ENCODE assay signal across 20 cellular contexts in the genomic region with DNA sequence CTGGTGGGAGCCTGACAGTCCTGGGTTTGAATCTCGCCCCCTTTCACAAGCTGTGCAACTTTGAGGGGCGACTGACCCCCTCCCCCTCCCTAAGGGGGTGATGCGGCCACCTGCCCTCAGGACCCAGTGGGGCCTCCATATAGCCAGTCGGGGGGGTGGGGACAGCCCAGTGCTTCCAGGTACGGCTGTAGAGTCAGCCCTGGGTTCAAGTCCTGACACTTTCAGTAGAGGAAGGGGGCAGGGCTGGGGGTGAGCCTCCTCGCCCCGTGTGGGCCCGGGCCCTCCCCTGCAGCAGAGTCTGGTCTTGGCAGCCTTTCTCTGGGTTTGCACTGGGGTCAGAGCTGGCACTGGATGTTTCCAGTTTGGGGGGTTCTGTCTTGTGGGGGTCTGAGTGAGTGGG.
DNase-seq lines count a peak whose midpoint lies in the region; ATAC-seq and TF ChIP-seq lines count a peak whose summit lies in the region.
"Had no signal": no experiment of that assay in that cellular context is flagged by ENCODE, and none has a peak within 500 bp of the region (broad histone marks: within the 10 kb centered on the region; RNA-seq: fewer than 3 reads in every experiment).

No MANE protein-coding gene starts in this region.

- H2BK12ac ChIP-seq in mesenchymal stem cell (ENCODE audit: low read length in 2 of 2) = peak overlapping the region in 1 of 2 experiments; percentile 85

- H3K27me3 ChIP-seq in mesenchymal stem cell (ENCODE audit: control insufficient read depth in 1 of 2, insufficient read depth in 1 of 2, low read length in 2 of 2) = no peaks in the 10 kb centered on the region
- H3K27me3 ChIP-seq: BE2C, MG63, Peyer's patch had no signal

- H2AK5ac ChIP-seq in mesenchymal stem cell (ENCODE audit: low read length, severe bottlenecking) = peak overlapping the region; percentile 57

- H3K4ac ChIP-seq in mesenchymal stem cell (ENCODE audit: low read depth in 1 of 2, low read length in 2 of 2) = no peak overlapping the region

- no peaks in the 10 kb centered on the region for H3K36me3 ChIP-seq in mesenchymal stem cell (ENCODE audit: control insufficient read depth in 1 of 2, insufficient read depth in 2 of 2, low read depth in 1 of 2, low read length in 2 of 2)
- H3K36me3 ChIP-seq: BE2C, MG63, Peyer's patch had no signal

- H3K14ac ChIP-seq in mesenchymal stem cell (ENCODE audit: low read length in 2 of 2) = peak overlapping the region in 1 of 2 experiments; percentile 67

- H3K23ac ChIP-seq in mesenchymal stem cell (ENCODE audit: low read length in 2 of 2) = no peak overlapping the region

- H3K18ac ChIP-seq in mesenchymal stem cell (ENCODE audit: low read depth in 1 of 2, low read length in 2 of 2) = peak overlapping the region in 1 of 2 experiments; percentile 85

- H2BK120ac ChIP-seq in mesenchymal stem cell (ENCODE audit: low read depth, low read length) = peak overlapping the region; percentile 51

- no peak overlapping the region for H2AFZ ChIP-seq in mesenchymal stem cell (ENCODE audit: low read depth, low read length)

- H3K4me1 Mint-ChIP-seq in brain = peaks cover 74% of the 10 kb centered on the region

- no peaks in the 10 kb centered on the region for H3K9me3 ChIP-seq in mesenchymal stem cell (ENCODE audit: control insufficient read depth, low read length)
- H3K9me3 ChIP-seq: BE2C, MG63, Peyer's patch had no signal

- H3K9ac ChIP-seq in mesenchymal stem cell (ENCODE audit: low read length) = peak overlapping the region; percentile 18

- no peaks in the 10 kb centered on the region for H3K36me3 Mint-ChIP-seq in brain
- H3K36me3 Mint-ChIP-seq: CD8-positive, alpha-beta memory T cell had no signal

- peaks cover 43% of the 10 kb centered on the region for H3K4me1 ChIP-seq in mesenchymal stem cell (ENCODE audit: control insufficient read depth, insufficient read depth, low read depth, low read length)

- no peaks in the 10 kb centered on the region for H3K9me3 Mint-ChIP-seq in brain
- H3K9me3 Mint-ChIP-seq: CD8-positive, alpha-beta memory T cell had no signal

- H3K79me1 ChIP-seq in mesenchymal stem cell (replicated peaks; ENCODE audit: low read length, poor library complexity, severe bottlenecking) = no peaks in the 10 kb centered on the region

- no peak overlapping the region for H3K4me3 ChIP-seq in mesenchymal stem cell (ENCODE audit: insufficient read depth in 1 of 2, low read depth in 1 of 2, low read length in 2 of 2)
- H3K4me3 ChIP-seq: MG63, Peyer's patch had no signal

- intact Hi-C loops in Right ventricle myocardium superior (cut with DNase I) = no loop called here
- intact Hi-C loops in Right ventricle myocardium inferior (cut with DNase I) = loop anchor here (10.0 kb wide), 1 partner anchor 850 kb away; no protein-coding TSS in a partner anchor

- peak overlapping the region; percentile 80 for H4K91ac ChIP-seq in mesenchymal stem cell (ENCODE audit: low read length)

- H3K4me2 ChIP-seq in mesenchymal stem cell (ENCODE audit: low read length, poor library complexity, severe bottlenecking) = no peak overlapping the region

- DNase-seq in Right ventricle myocardium superior (peak; percentile 31), Right ventricle myocardium inferior (ENCODE audit: missing footprints) (no peak), mesenchymal stem cell (no peak), NCI-H187 (lab: John Stamatoyannopoulos, UW) (no peak), cortex of kidney (lab: John Stamatoyannopoulos, UW) (no peak)
- DNase-seq in activated CD4-positive, alpha-beta T cell treated with anti-CD3 and anti-CD28 coated beads for 1 hour = no peak
- DNase-seq: 8988T, BE2C, DMS79, Karpas-422, MG63, NCI-H1092, NCI-H146, NCI-H2227 treated with DMSO at 0.1 percent for 48 hours, NCI-H524, Peyer's patch, SHP77 had no signal

- peak overlapping the region; percentile 94 for H2BK15ac ChIP-seq in mesenchymal stem cell (ENCODE audit: low read depth, poor library complexity, severe bottlenecking)

- no peaks in the 10 kb centered on the region for H3K27me3 Mint-ChIP-seq in brain

- no peak overlapping the region for H3K27ac ChIP-seq in mesenchymal stem cell (ENCODE audit: low read length, poor library complexity, severe bottlenecking)
- H3K27ac ChIP-seq in temporal lobe (ENCODE audit: low read depth, low read length) = peak overlapping the region; percentile 84
- H3K27ac ChIP-seq: Peyer's patch had no signal

- WGBS in mesenchymal stem cell = 81% methylated on average over 7 of the region's 8 CpGs

- H4K8ac ChIP-seq in mesenchymal stem cell (ENCODE audit: low read length) = no peak overlapping the region

- ATAC-seq in Right ventricle myocardium superior (ENCODE audit: poor library complexity) (no peak), Right ventricle myocardium inferior (no peak)

- H3K27ac Mint-ChIP-seq in brain = peak overlapping the region in 4 of 5 experiments; percentile 60 to 99 (median 79)

- TF ChIP-seq CTCF in brain (conservative IDR thresholded peaks at IDR 0.05) = no peak

- H3K4me3 Mint-ChIP-seq in brain = no peak overlapping the region
- H3K4me3 Mint-ChIP-seq: CD8-positive, alpha-beta memory T cell had no signal

- H2BK5ac ChIP-seq in mesenchymal stem cell (ENCODE audit: low read depth, low read length, poor library complexity, severe bottlenecking) = no peak overlapping the region
